13 cellular contexts compared by ENCODE assay signal in the genomic region with DNA sequence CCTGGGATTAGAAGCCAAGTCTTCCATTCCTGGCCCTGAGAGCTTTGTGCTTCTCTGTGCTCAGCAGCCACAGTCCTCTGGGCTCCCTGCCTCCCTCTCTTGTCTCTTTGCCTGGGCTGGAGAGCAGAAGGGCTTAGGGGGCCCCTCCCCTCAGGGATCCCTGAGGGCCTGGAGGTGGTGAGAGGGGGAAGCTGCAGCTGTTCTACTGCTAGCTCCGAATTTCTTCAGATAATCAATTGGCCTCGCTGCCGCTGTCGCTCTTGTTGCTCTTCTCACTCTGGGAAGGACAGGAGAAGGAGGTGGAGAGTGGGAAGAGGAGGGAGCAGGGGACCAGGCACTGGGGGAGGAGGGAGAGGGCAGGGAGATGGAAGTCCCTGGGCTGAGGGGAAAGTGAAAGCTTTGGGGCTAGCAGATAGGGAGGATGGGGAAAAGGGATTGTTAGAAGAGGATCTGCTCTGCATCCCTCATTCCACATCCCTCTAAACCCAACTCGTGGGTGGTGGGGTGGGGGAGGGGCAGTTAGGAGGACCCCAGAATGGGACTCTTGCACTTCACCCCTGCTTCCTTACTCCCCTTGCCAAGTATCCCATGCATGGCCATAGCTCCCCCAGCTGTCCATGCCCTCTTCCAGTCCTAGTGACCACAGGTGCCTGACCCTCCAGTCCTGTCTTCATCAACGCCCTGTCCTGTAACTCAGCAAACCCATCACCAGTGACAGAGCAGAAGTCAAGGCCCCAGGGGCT. TPM values are rescaled to one million over a fixed set of nuclear protein-coding genes. Genes with fewer than 3 reads are reported as not detected.
DNase-seq lines count a peak whose midpoint lies in the region; ATAC-seq and TF ChIP-seq lines count a peak whose summit lies in the region.
"Had no signal": no experiment of that assay in that cellular context is flagged by ENCODE, and none has a peak within 500 bp of the region (broad histone marks: within the 10 kb centered on the region; RNA-seq: fewer than 3 reads in every experiment).

No MANE protein-coding gene starts in this region.

- H3K4me2 ChIP-seq in smooth muscle cell: no peak overlapping the region

- WGBS in esophagus squamous epithelium, 2 donors: 49 to 55% methylated on average over 2 to 5 of the region's 6 CpGs
- 31% methylated on average over 6 of the region's 6 CpGs for WGBS in smooth muscle cell (ENCODE audit: low lambda C conversion rate)

- H3K27ac ChIP-seq in esophagus squamous epithelium (peak overlapping the region in 3 of 4 donors; percentile 16 to 64 (median 44)), smooth muscle cell (ENCODE audit: low read depth) (no peak overlapping the region)
- H3K27ac ChIP-seq: RWPE1 had no signal

- H3K9me3 ChIP-seq in ES-I3 (ENCODE audit: control insufficient read depth, insufficient read depth, low read length) (no peaks in the 10 kb centered on the region), esophagus squamous epithelium (no peaks in the 10 kb centered on the region), smooth muscle cell (replicated peaks; ENCODE audit: low read depth) (no peaks in the 10 kb centered on the region)
- H3K9me3 ChIP-seq: heart left ventricle had no signal

- no peaks in the 10 kb centered on the region for H3K79me2 ChIP-seq in smooth muscle cell (ENCODE audit: low read depth)

- intact Hi-C loops in esophagus squamous epithelium (cut with DNase I): no loop called here

- TF ChIP-seq CTCF in esophagus squamous epithelium (IDR thresholded peaks at IDR 0.05) (no peak), smooth muscle cell (IDR thresholded peaks at IDR 0.05; ENCODE audit: borderline replicate concordance, insufficient read depth, poor library complexity, severe bottlenecking) (no peak)

- no peak overlapping the region for H3K4me3 ChIP-seq in esophagus squamous epithelium
- H3K4me3 ChIP-seq in smooth muscle cell: no peak overlapping the region

- H3F3A ChIP-seq in smooth muscle cell (ENCODE audit: low read depth): no peaks in the 10 kb centered on the region

- peaks cover 0 to 21% (median 0%) of the 10 kb centered on the region in 4 donors for H3K27me3 ChIP-seq in esophagus squamous epithelium
- H3K27me3 ChIP-seq in smooth muscle cell (ENCODE audit: low read depth): no peaks in the 10 kb centered on the region

- no peak for TF ChIP-seq POLR2A in esophagus squamous epithelium (IDR thresholded peaks at IDR 0.05)

- H3K36me3 ChIP-seq in ES-I3 (ENCODE audit: insufficient read depth, low read length) (no peaks in the 10 kb centered on the region), esophagus squamous epithelium (no peaks in the 10 kb centered on the region), smooth muscle cell (ENCODE audit: low read depth) (no peaks in the 10 kb centered on the region)
- H3K36me3 ChIP-seq: heart left ventricle had no signal

- no peaks in the 10 kb centered on the region for H4K20me1 ChIP-seq in smooth muscle cell (ENCODE audit: low read depth)

- no peak overlapping the region for H2AFZ ChIP-seq in smooth muscle cell (ENCODE audit: low read depth)

- H3K4me1 ChIP-seq in ES-I3 (ENCODE audit: insufficient read depth, low read length): peaks cover 37% of the 10 kb centered on the region
- H3K4me1 ChIP-seq in esophagus squamous epithelium: peaks cover 0 to 25% (median 3%) of the 10 kb centered on the region in 3 donors
- H3K4me1 ChIP-seq in smooth muscle cell (ENCODE audit: low read depth): peaks cover 10% of the 10 kb centered on the region

- peak overlapping the region; percentile 30 for H3K9ac ChIP-seq in ES-I3 (ENCODE audit: low read depth, low read length)
- H3K9ac ChIP-seq in smooth muscle cell (ENCODE audit: low read depth): no peak overlapping the region

- DNase-seq in NCI-H524 treated with DMSO at 0.1 percent for 48 hours (lab: John Stamatoyannopoulos, UW) (peak; percentile 44), esophagus squamous epithelium (lab: John Stamatoyannopoulos, UW) (no peak), retina (peak; percentile 77), ureter (ENCODE audit: low spot score) (no peak), smooth muscle cell (lab: John Stamatoyannopoulos, UW; ENCODE audit: unreplicated experiment) (no peak), cerebellum (ENCODE audit: low spot score) (no peak)
- DNase-seq: activated gamma-delta T cell, cortex of kidney, NCI-H187 had no signal

- no peak for ATAC-seq in GM19324 (IDR thresholded peaks at IDR 0.05; ENCODE audit: low FRiP score, unreplicated experiment)

RNA-seq across cellular contexts. Expression of a gene that starts 8.0 kb away (rescaled TPM):
- under 1 TPM in 1 of 4 donors, not detected in 3; 0.19 TPM for total RNA-seq in esophagus squamous epithelium
- total RNA-seq in ureter: not detected
- total RNA-seq in smooth muscle cell: 0.99 TPM in 1 of 2 replicates, not detected in the other
- polyA plus RNA-seq in smooth muscle cell: 0.27 and 0.46 TPM in 2 replicates
- 14.3 TPM for total RNA-seq in cerebellum

RNA-seq across cellular contexts. Expression of a gene that starts 25.5 kb away (rescaled TPM):
- total RNA-seq in esophagus squamous epithelium (10 to 100 TPM in 1 of 4 donors, 1 to 10 TPM in 3; 5.9 to 10.8 (median 7.7) TPM), ureter (12.7 TPM), smooth muscle cell (12.2 and 12.6 TPM in 2 replicates), cerebellum (17.2 TPM)
- polyA plus RNA-seq in smooth muscle cell: 7.1 and 8.3 TPM in 2 replicates

RNA-seq across cellular contexts. Expression of a gene that starts 31.7 kb away (rescaled TPM):
- 10 to 100 TPM; 40.2 to 57.6 (median 49.8) TPM for total RNA-seq in esophagus squamous epithelium
- 95.6 TPM for total RNA-seq in ureter
- total RNA-seq in smooth muscle cell: 67.4 and 73.4 TPM in 2 replicates
- 67.6 and 81.4 TPM in 2 replicates for polyA plus RNA-seq in smooth muscle cell
- total RNA-seq in cerebellum: 34.4 TPM

RNA-seq across cellular contexts. Expression of a gene that starts 31.8 kb away (rescaled TPM):
- 10 to 100 TPM; 74.9 to 99.8 (median 91.3) TPM for total RNA-seq in esophagus squamous epithelium
- total RNA-seq in ureter: 164 TPM
- total RNA-seq in smooth muscle cell: 171 and 197 TPM in 2 replicates
- 182 and 196 TPM in 2 replicates for polyA plus RNA-seq in smooth muscle cell
- total RNA-seq in cerebellum: 124 TPM

Comparison
In these comparisons a context has a peak if more than half of its experiments do, and no peak if none do; other contexts are left out.
1. DNase-seq: peak in NCI-H524 treated with DMSO at 0.1 percent for 48 hours (single experiment) and retina (single experiment); none in esophagus squamous epithelium (single experiment), ureter (single experiment), smooth muscle cell (single experiment) and cerebellum (single experiment).